Comparison of ENCODE assay signal across 8 cellular contexts in genomic region chr17:47970725-47971511, GRCh38. TPM values are rescaled to one million over a fixed set of nuclear protein-coding genes. Genes with fewer than 3 reads are reported as not detected.
DNase-seq lines count a peak whose midpoint lies in the region; ATAC-seq and TF ChIP-seq lines count a peak whose summit lies in the region.

TSS of gene CDK5RAP3 (plus strand) at chr17:47971113. CDS start at chr17:47971147, 34 bp downstream.

- H3K4me3 ChIP-seq in osteoblast (ENCODE audit: insufficient read depth, low read length) (peak within 1 kb of the TSS; percentile 82), thymus (ENCODE audit: low read length) (peak within 1 kb of the TSS; percentile 67)

- peaks cover 28% of the 10 kb centered on the region for H3K4me1 Mint-ChIP-seq in activated naive CD8-positive, alpha-beta T cell (ENCODE audit: low read depth)

- TF ChIP-seq CTCF in GM10248 (IDR thresholded peaks at IDR 0.05; ENCODE audit: control extremely low read depth, extremely low read depth, low read depth, missing control alignments): peak; percentile 86
- TF ChIP-seq CTCF in osteoblast (IDR thresholded peaks at IDR 0.05; ENCODE audit: extremely low read depth, low read depth, low read length): peak; percentile 88

- H2AFZ ChIP-seq in osteoblast (ENCODE audit: low read length): peak within 1 kb of the TSS; percentile 90

- H3K27ac ChIP-seq in osteoblast (ENCODE audit: low read depth, low read length) (peak within 1 kb of the TSS; percentile 53), thymus (ENCODE audit: low read depth) (peak within 1 kb of the TSS; percentile 70)

- CTCF ChIA-PET in GM10248 (lab: Yijun Ruan, JAX): interaction anchor here (0.8 to 18.8 kb wide), 34 partner anchors 8 to 643 kb away, joined by 3 to 584 read pairs (median 5); partner anchors contain the start of genes LRRC46, MRPL10, OSBPL7 and PNPO

- H3K4me2 ChIP-seq in osteoblast (ENCODE audit: insufficient read depth, low read length): peak within 1 kb of the TSS; percentile 84

- peak; percentile 97 for ATAC-seq in HG02588 (IDR thresholded peaks at IDR 0.05; ENCODE audit: unreplicated experiment)

- peaks cover 23% of the 10 kb centered on the region for H3K36me3 ChIP-seq in osteoblast (ENCODE audit: insufficient read depth, low read length)
- H3K36me3 ChIP-seq in thymus (ENCODE audit: control insufficient read depth, insufficient read depth): peaks cover 15% of the 10 kb centered on the region

- H3K9me3 Mint-ChIP-seq in activated naive CD8-positive, alpha-beta T cell (ENCODE audit: low read depth): no peaks in the 10 kb centered on the region

- H3K27me3 ChIP-seq in osteoblast (ENCODE audit: insufficient read depth, low read length) (no peaks in the 10 kb centered on the region), thymus (ENCODE audit: control insufficient read depth, insufficient read depth) (no peaks in the 10 kb centered on the region)

- H3K36me3 Mint-ChIP-seq in activated naive CD8-positive, alpha-beta T cell: peaks cover 5% of the 10 kb centered on the region

- H3K4me3 Mint-ChIP-seq in activated naive CD8-positive, alpha-beta T cell: peak within 1 kb of the TSS; percentile 98

- 1% methylated on average over 63 of the region's 63 CpGs for WGBS in thymus

- H3K79me2 ChIP-seq in osteoblast (ENCODE audit: insufficient read depth, low read length): peaks cover 20% of the 10 kb centered on the region

- H3K9me3 ChIP-seq in osteoblast (ENCODE audit: low read depth, low read length) (no peaks in the 10 kb centered on the region), thymus (ENCODE audit: control insufficient read depth) (no peaks in the 10 kb centered on the region)

- POLR2A ChIA-PET in GM10248 (lab: Yijun Ruan, JAX): interaction anchor here (0.6 to 1.0 kb wide), 3 partner anchors 30 to 47 kb away, joined by 3 to 5 read pairs (median 4); partner anchors contain the start of gene PNPO

- no peaks in the 10 kb centered on the region for H4K20me1 ChIP-seq in osteoblast (ENCODE audit: insufficient read depth, low read length)

- no peaks in the 10 kb centered on the region for H3K27me3 Mint-ChIP-seq in activated naive CD8-positive, alpha-beta T cell

- DNase-seq in GM10248 (ENCODE audit: extremely low spot score) (peak; percentile 99), NCI-H1092 (lab: John Stamatoyannopoulos, UW) (peak; percentile 99), SKM-1 (lab: John Stamatoyannopoulos, UW; ENCODE audit: unreplicated experiment) (peak; percentile 99), glomerular visceral epithelial cell (ENCODE audit: extremely low spot score) (peak; percentile 99), osteoblast (ENCODE audit: insufficient read length, low spot score, missing footprints) (peak; percentile 99)

- H3K27ac Mint-ChIP-seq in activated naive CD8-positive, alpha-beta T cell: peak within 1 kb of the TSS; percentile 93

- H3K4me1 ChIP-seq in osteoblast (ENCODE audit: insufficient read depth, low read length) (peaks cover 24% of the 10 kb centered on the region), thymus (ENCODE audit: control insufficient read depth, insufficient read depth, low read length) (peaks cover 19% of the 10 kb centered on the region)

RNA-seq across cellular contexts. Expression of gene CDK5RAP3, which starts in this region (rescaled TPM):
- 46.6 and 50.3 TPM in 2 replicates for total RNA-seq in osteoblast
- polyA plus RNA-seq in thymus: 684 TPM

Comparison
In these comparisons a context has a peak if more than half of its experiments do, and no peak if none do; other contexts are left out.
1. Peak in every context shown above with its lines: DNase-seq, ATAC-seq, H3K4me3 ChIP-seq and H3K27ac ChIP-seq.